26 cellular contexts compared by ENCODE assay signal in genomic region chr14:71244341-71244740, GRCh38.
DNase-seq lines count a peak whose midpoint lies in the region; ATAC-seq, FAIRE-seq and TF ChIP-seq lines count a peak whose summit lies in the region.
"Had no signal": no experiment of that assay in that cellular context is flagged by ENCODE, and none has a peak within 500 bp of the region (broad histone marks: within the 10 kb centered on the region; RNA-seq: fewer than 3 reads in every experiment).

No MANE protein-coding gene starts in this region.

- no peaks in the 10 kb centered on the region for H3K36me3 Mint-ChIP-seq in neural progenitor cell
- H3K36me3 Mint-ChIP-seq: brain had no signal

- no peaks in the 10 kb centered on the region for H4K20me1 ChIP-seq in IMR-90 (ENCODE audit: insufficient read depth, low read length)
- H4K20me1 ChIP-seq in neural progenitor cell (ENCODE audit: low read depth), result no peaks in the 10 kb centered on the region

- peak overlapping the region; percentile 74 for H2BK20ac ChIP-seq in IMR-90 (ENCODE audit: low read depth, low read length)

- H2AK5ac ChIP-seq in IMR-90 (ENCODE audit: low read depth, low read length), result peak overlapping the region; percentile 33; the same call in 1 of the 2 replicates

- H3K4me2 ChIP-seq in IMR-90 (ENCODE audit: low read depth, low read length), result peak overlapping the region; percentile 83; the same call in 1 of the 2 replicates
- no peak overlapping the region for H3K4me2 ChIP-seq in neural progenitor cell

- H3K9me3 Mint-ChIP-seq in neural progenitor cell, result no peaks in the 10 kb centered on the region

- peak; percentile 10 for ATAC-seq in IMR-90 (ENCODE audit: low read depth)
- ATAC-seq: activated naive CD8-positive, alpha-beta T cell treated with anti-CD3 and anti-CD28 coated beads, Interleukin-2, amount 50 U/mL, for 24 hours; effector memory CD8-positive, alpha-beta T cell; naive thymus-derived CD4-positive, alpha-beta T cell had no signal

- H3K27me3 ChIP-seq in IMR-90 (ENCODE audit: control insufficient read depth, insufficient read depth, low read length) (no peaks in the 10 kb centered on the region), neural progenitor cell (no peaks in the 10 kb centered on the region), small intestine (ENCODE audit: control insufficient read depth in 2 of 2, insufficient read depth in 2 of 2, low read length in 2 of 2) (no peaks in the 10 kb centered on the region)
- H3K27me3 ChIP-seq: colonic mucosa, MG63, transverse colon had no signal

- peaks cover 37% of the 10 kb centered on the region for H3K4me1 ChIP-seq in IMR-90 (ENCODE audit: control insufficient read depth, insufficient read depth, low read length)
- H3K4me1 ChIP-seq in neural progenitor cell, result no peaks in the 10 kb centered on the region
- H3K4me1 ChIP-seq in small intestine (ENCODE audit: control insufficient read depth in 2 of 2, insufficient read depth in 1 of 2, low read depth in 1 of 2, low read length in 1 of 2), result no peaks in the 10 kb centered on the region
- H3K4me1 ChIP-seq: colonic mucosa had no signal

- peak overlapping the region; percentile 51; the same call in 1 of the 2 replicates for H3K27ac ChIP-seq in IMR-90 (ENCODE audit: insufficient read depth, low read length)
- H3K27ac ChIP-seq in neural progenitor cell, result no peak overlapping the region
- no peak overlapping the region for H3K27ac ChIP-seq in small intestine (ENCODE audit: low read depth in 1 of 2, low read length in 1 of 2)
- H3K27ac ChIP-seq: colonic mucosa, left ventricle myocardium inferior, transverse colon had no signal

- peak overlapping the region; percentile 21; the same call in 1 of the 2 replicates for H3K23ac ChIP-seq in IMR-90 (ENCODE audit: low read depth, low read length)

- H3K27me3 Mint-ChIP-seq in neural progenitor cell (ENCODE audit: insufficient read depth, low read depth), result peaks cover 3% of the 10 kb centered on the region
- H3K27me3 Mint-ChIP-seq: activated naive CD8-positive, alpha-beta T cell treated with anti-CD3 and anti-CD28 coated beads, Interleukin-2, amount 50 U/mL, for 24 hours; B cell; CD8-positive, alpha-beta memory T cell; effector memory CD8-positive, alpha-beta T cell; naive thymus-derived CD4-positive, alpha-beta T cell had no signal

- no TSS peak for BruUV-seq in IMR-90 (replicated peaks; lab: Mats Ljungman, UMichigan)

- no peaks in the 10 kb centered on the region for H3K4me1 Mint-ChIP-seq in neural progenitor cell

- H2BK15ac ChIP-seq in IMR-90 (ENCODE audit: low read depth, low read length), result peak overlapping the region; percentile 84; the same call in 2 of the 3 replicates

- H2AFZ ChIP-seq in IMR-90 (replicated peaks; ENCODE audit: low read length, poor library complexity) (no peak overlapping the region), neural progenitor cell (replicated peaks) (peak overlapping the region; percentile 26)

- no peak overlapping the region for H2AK9ac ChIP-seq in IMR-90 (replicated peaks; ENCODE audit: low read depth, low read length, poor library complexity)

- no peaks in the 10 kb centered on the region for H3K79me1 ChIP-seq in IMR-90 (ENCODE audit: low read depth in 1 of 2, low read length in 2 of 2)

- H3K4ac ChIP-seq in IMR-90 (ENCODE audit: low read depth, low read length), result peak overlapping the region; percentile 39

- no peak overlapping the region; the same call in 1 of the 2 replicates for H3K56ac ChIP-seq in IMR-90 (ENCODE audit: extremely low read depth, insufficient read depth, low read length)

- peak overlapping the region; percentile 95 for H3K18ac ChIP-seq in IMR-90 (ENCODE audit: low read depth, low read length)

- peak overlapping the region; percentile 100 for H2BK5ac ChIP-seq in IMR-90 (ENCODE audit: low read depth, low read length, poor library complexity, severe bottlenecking)

- peak overlapping the region; percentile 67 to 76 for H4K8ac ChIP-seq in IMR-90 (ENCODE audit: low read depth in 2 of 2, low read length in 2 of 2)

- FAIRE-seq in small intestine (lab: Jason Lieb, UNC), result no peak

- POLR2A ChIA-PET in IMR-90 (lab: Charles Lee; ENCODE audit: unreplicated experiment), result no interaction called here

- H3K36me3 ChIP-seq in IMR-90 (ENCODE audit: control insufficient read depth, insufficient read depth, low read length), result no peaks in the 10 kb centered on the region
- no peaks in the 10 kb centered on the region for H3K36me3 ChIP-seq in neural progenitor cell
- no peaks in the 10 kb centered on the region for H3K36me3 ChIP-seq in small intestine (ENCODE audit: control insufficient read depth in 2 of 2, insufficient read depth in 2 of 2, low read length in 2 of 2)
- H3K36me3 ChIP-seq: colonic mucosa, left ventricle myocardium inferior, MG63, transverse colon had no signal

- no peaks in the 10 kb centered on the region for H3K9me3 ChIP-seq in IMR-90 (ENCODE audit: control insufficient read depth, insufficient read depth, low read length)
- H3K9me3 ChIP-seq in neural progenitor cell (ENCODE audit: low read depth), result no peaks in the 10 kb centered on the region
- no peaks in the 10 kb centered on the region for H3K9me3 ChIP-seq in small intestine (ENCODE audit: control insufficient read depth, low read depth)
- H3K9me3 ChIP-seq: colonic mucosa, left ventricle myocardium inferior, MG63, transverse colon had no signal

- no peak for TF ChIP-seq RAD21 in IMR-90 (IDR thresholded peaks at IDR 0.05; ENCODE audit: low read length)

- CTCF ChIA-PET in IMR-90 (lab: Yijun Ruan, JAX), result no interaction called here

- no peak overlapping the region for H3K4me3 Mint-ChIP-seq in neural progenitor cell
- H3K4me3 Mint-ChIP-seq: activated naive CD8-positive, alpha-beta T cell treated with anti-CD3 and anti-CD28 coated beads, Interleukin-2, amount 50 U/mL, for 24 hours; B cell; brain; effector memory CD8-positive, alpha-beta T cell had no signal

- TF ChIP-seq CTCF in IMR-90 (conservative IDR thresholded peaks at IDR 0.05; ENCODE audit: low read depth, low read length), result no peak
- TF ChIP-seq CTCF in fibroblast of mammary gland (conservative IDR thresholded peaks at IDR 0.05; ENCODE audit: control insufficient read depth, insufficient read depth, low read depth, low read length), result no peak
- TF ChIP-seq CTCF in neural progenitor cell (IDR thresholded peaks at IDR 0.05), result no peak

- H4K5ac ChIP-seq in IMR-90 (ENCODE audit: low read depth, low read length), result peak overlapping the region; percentile 94

- H3K14ac ChIP-seq in IMR-90 (replicated peaks; ENCODE audit: low read depth, low read length), result peak overlapping the region; percentile 64

- no peak for TF ChIP-seq POLR2A in IMR-90 (IDR thresholded peaks at IDR 0.05; ENCODE audit: low read depth, low read length)

- intact Hi-C loops in IMR-90 (cut with micrococcal nuclease), result no loop called here

- dilution Hi-C loops in IMR-90 (cut with HindIII; ENCODE audit: low sequenced_read_pairs, unreplicated experiment), result no loop called here

- no peaks in the 10 kb centered on the region for H3F3A ChIP-seq in neural progenitor cell (ENCODE audit: low read depth)

- WGBS in IMR-90 (ENCODE audit: extremely low coverage in 2 of 2, insufficient read length in 1 of 2), 2 experiments, result 86% methylated on average over 1 of the region's 5 CpGs; no CpG with 5 or more reads in 1 of the 2 experiments
- WGBS in small intestine, 3 donors, result 86 to 95% (median 87%) methylated on average over 5 of the region's 5 CpGs

- DNase-seq in NCI-H2171 treated with DMSO at 0.1 percent for 48 hours (lab: John Stamatoyannopoulos, UW) (peak; percentile 44), NCI-H2171 (lab: John Stamatoyannopoulos, UW) (no peak), IMR-90 (peak; percentile 55), fibroblast of mammary gland (ENCODE audit: low read depth) (peak; percentile 62), neural progenitor cell (ENCODE audit: low spot score) (no peak), small intestine (no peak), RKO (ENCODE audit: low spot score) (no peak), NCI-H345 (lab: John Stamatoyannopoulos, UW) (no peak)
- DNase-seq: 8988T; activated CD4-positive, CD25-positive, alpha-beta regulatory T cell treated with anti-CD3 and anti-CD28 coated beads, Interleukin-2, amount 50 U/mL, for 72 hours; activated effector memory CD4-positive, alpha-beta T cell treated with Interleukin-2 at 50 U/mL for 16 hours; activated naive CD8-positive, alpha-beta T cell treated with anti-CD3 and anti-CD28 coated beads, Interleukin-2, amount 50 U/mL, for 24 hours; CD8-positive, alpha-beta memory T cell; colonic mucosa; effector memory CD8-positive, alpha-beta T cell; KBM-7; left ventricle myocardium inferior; MG63; naive thymus-derived CD4-positive, alpha-beta T cell; NCI-H1105 treated with DMSO at 0.1 percent for 48 hours; NCI-H1930; NCI-H774; T-helper 2 cell; transverse colon had no signal

- no peaks in the 10 kb centered on the region for H3K79me2 ChIP-seq in neural progenitor cell (ENCODE audit: low read depth)

- H3K4me3 ChIP-seq in IMR-90 (ENCODE audit: insufficient read depth, low read depth, low read length) (no peak overlapping the region), fibroblast of mammary gland (ENCODE audit: control insufficient read depth, low read depth, low read length) (no peak overlapping the region), neural progenitor cell (no peak overlapping the region), small intestine (ENCODE audit: low read depth in 1 of 2, low read length in 2 of 2) (no peak overlapping the region)
- H3K4me3 ChIP-seq: colonic mucosa, left ventricle myocardium inferior, MG63, transverse colon had no signal

- H2BK120ac ChIP-seq in IMR-90 (ENCODE audit: low read depth, low read length), result peak overlapping the region; percentile 86

- no peak overlapping the region; the same call in 1 of the 2 replicates for H3K9ac ChIP-seq in IMR-90 (ENCODE audit: low read depth, low read length)
- H3K9ac ChIP-seq in neural progenitor cell, result no peak overlapping the region

- in situ Hi-C loops in IMR-90 (cut with MboI; ENCODE audit: low sequenced_read_pairs), result no loop called here

- H3K27ac Mint-ChIP-seq in neural progenitor cell, result no peak overlapping the region
- H3K27ac Mint-ChIP-seq: activated naive CD8-positive, alpha-beta T cell treated with anti-CD3 and anti-CD28 coated beads, Interleukin-2, amount 50 U/mL, for 24 hours; B cell; effector memory CD8-positive, alpha-beta T cell; naive thymus-derived CD4-positive, alpha-beta T cell had no signal

- peaks cover 10% of the 10 kb centered on the region for H3K9me1 ChIP-seq in IMR-90 (ENCODE audit: insufficient read depth, low read length)

- H4K91ac ChIP-seq in IMR-90 (ENCODE audit: insufficient read depth, low read depth, low read length), result peak overlapping the region; percentile 58

TF ChIP-seq in IMR-90, 13 proteins besides CTCF, POLR2A, EP300 and RAD21 (continues in another document):
- TF ChIP-seq SMC3 (IDR thresholded peaks at IDR 0.05; ENCODE audit: low read depth, low read length), result no peak

Comparison
In these comparisons a context has a peak if more than half of its experiments do, and no peak if none do; other contexts are left out.
1. DNase-seq: peak in NCI-H2171 treated with DMSO at 0.1 percent for 48 hours (single experiment), IMR-90 (single experiment) and fibroblast of mammary gland (single experiment); none in NCI-H2171 (single experiment), neural progenitor cell (single experiment), small intestine (single experiment), RKO (single experiment) and NCI-H345 (single experiment).